Comparison of ENCODE assay signal across 18 cellular contexts in genomic region chr7:38880035-38880434, GRCh38.
"Had no signal": no experiment of that assay in that cellular context is flagged by ENCODE, and none has a peak within 500 bp of the region (broad histone marks: within the 10 kb centered on the region; RNA-seq: fewer than 3 reads in every experiment).

No MANE protein-coding gene starts in this region.

- H3K4me3 Mint-ChIP-seq: activated CD4-positive, alpha-beta T cell treated with anti-CD3 and anti-CD28 coated beads for 36 hours; activated naive CD8-positive, alpha-beta T cell; activated T-cell treated with anti-CD3 and anti-CD28 coated beads, Interleukin-2, amount 50 U/mL, for 72 hours; dendritic cell treated with granulocyte-macrophage colony-stimulating factor and Interleukin-4, amounts not matched to agents 40 ng/mL and 50 ng/mL, for 4 days; neural crest cell; WTC11 had no signal

- H3K9me3 Mint-ChIP-seq: activated T-cell treated with anti-CD3 and anti-CD28 coated beads, Interleukin-2, amount 50 U/mL, for 72 hours; dendritic cell treated with granulocyte-macrophage colony-stimulating factor and Interleukin-4, amounts not matched to agents 40 ng/mL and 50 ng/mL, for 4 days had no signal

- H3K9me3 ChIP-seq: left lung, lower lobe of right lung, testis had no signal

- H3K27me3 ChIP-seq: left lung, testis had no signal

- H3K27me3 Mint-ChIP-seq: activated CD4-positive, alpha-beta T cell treated with anti-CD3 and anti-CD28 coated beads for 36 hours; activated naive CD8-positive, alpha-beta T cell; dendritic cell treated with granulocyte-macrophage colony-stimulating factor and Interleukin-4, amounts not matched to agents 40 ng/mL and 50 ng/mL, for 4 days had no signal

- H3K36me3 Mint-ChIP-seq: WTC11 had no signal

- H3K4me1 ChIP-seq: lower lobe of right lung, testis had no signal

- H3K27ac ChIP-seq: left lung, lower lobe of right lung, testis had no signal

- H3K27ac Mint-ChIP-seq: activated CD4-positive, alpha-beta T cell treated with anti-CD3 and anti-CD28 coated beads for 36 hours; activated naive CD8-positive, alpha-beta T cell; activated T-cell treated with anti-CD3 and anti-CD28 coated beads, Interleukin-2, amount 50 U/mL, for 72 hours; dendritic cell treated with granulocyte-macrophage colony-stimulating factor and Interleukin-4, amounts not matched to agents 40 ng/mL and 50 ng/mL, for 4 days; WTC11 had no signal

- ATAC-seq: activated CD4-positive, alpha-beta T cell treated with anti-CD3 and anti-CD28 coated beads for 36 hours; activated T-cell treated with anti-CD3 and anti-CD28 coated beads, Interleukin-2, amount 50 U/mL, for 72 hours; left lung; lower lobe of right lung; right cardiac atrium; WTC11 had no signal

- H3K36me3 ChIP-seq: left lung, lower lobe of right lung had no signal

- H3K4me3 ChIP-seq: left lung, lower lobe of right lung, testis had no signal

- DNase-seq: activated CD4-positive, alpha-beta T cell treated with anti-CD3 and anti-CD28 coated beads for 36 hours; activated naive CD4-positive, alpha-beta T cell; activated T-cell treated with anti-CD3 and anti-CD28 coated beads for 4 hours; activated T-cell treated with anti-CD3 and anti-CD28 coated beads, Interleukin-2, amount 50 U/mL, for 72 hours; effector CD8-positive, alpha-beta T cell; left lung; lower lobe of right lung; mesendoderm; right cardiac atrium; stimulated activated CD4-positive, alpha-beta T cell treated with anti-CD3 and anti-CD28 coated beads, Interleukin-15, amount 100 ng/mL, for 24 hours; stimulated activated CD4-positive, alpha-beta T cell treated with anti-CD3 and anti-CD28 coated beads, Interleukin-2, amount 100 ng/mL, for 24 hours; stimulated activated naive CD4-positive, alpha-beta T cell; testis; trophoblast cell had no signal
